1 cellular context compared by ENCODE assay signal in the genomic region with DNA sequence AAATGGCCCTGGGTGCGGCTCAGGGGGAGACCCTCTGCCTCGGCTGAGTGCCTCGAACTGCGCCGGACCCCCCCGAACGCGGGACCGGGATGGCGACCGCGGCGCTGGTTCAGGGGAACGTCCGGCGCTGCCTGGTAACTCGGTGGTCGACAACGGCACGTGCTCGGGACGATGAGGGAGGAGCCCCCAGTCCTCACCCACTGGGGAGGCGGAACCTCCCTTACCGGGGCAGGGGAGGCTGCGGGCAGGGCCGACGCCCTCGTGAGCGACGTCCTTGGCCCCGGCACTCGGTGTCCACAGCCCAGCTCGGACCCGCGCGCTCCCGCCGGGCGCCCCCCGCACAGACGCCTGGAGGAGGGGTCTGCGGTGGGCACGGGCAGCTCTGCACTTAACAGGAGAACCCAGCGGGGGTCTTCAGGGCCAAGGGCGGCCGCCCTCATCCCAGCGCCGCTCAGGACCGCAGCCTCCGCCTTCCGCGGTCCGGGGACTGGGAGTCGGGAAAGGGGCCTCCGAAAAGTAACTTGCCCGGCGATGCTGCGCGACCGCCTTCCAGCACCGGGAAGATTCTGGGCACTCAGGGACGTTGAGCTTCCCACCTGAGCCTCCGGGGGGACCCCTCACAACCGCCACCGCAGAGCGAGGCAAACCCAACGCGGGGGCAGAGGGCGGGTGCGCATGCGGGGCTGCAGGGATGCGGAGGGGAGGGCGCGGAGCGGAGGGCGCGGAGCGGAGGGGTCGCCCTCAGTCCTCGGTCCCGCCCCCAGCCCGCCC.
TF ChIP-seq lines count a peak whose summit lies in the region.

No MANE protein-coding gene starts in this region.

TF ChIP-seq in IMR-90, 13 proteins besides CTCF, POLR2A, EP300 and RAD21:
- TF ChIP-seq MAFK (IDR thresholded peaks at IDR 0.05; ENCODE audit: low read depth, low read length), result no peak
- 0 out of 2 replicates have a peak, but pooled peaks have one; percentile 1 for TF ChIP-seq CHD1 (IDR thresholded peaks at IDR 0.05; ENCODE audit: low read depth, low read length)
TF ChIP-seq in IMR-90: peak in this region for 1.
